26 cellular contexts compared by ENCODE assay signal in genomic region chr12:105222726-105223357, GRCh38. TPM values are rescaled to one million over a fixed set of nuclear protein-coding genes. Genes with fewer than 3 reads are reported as not detected.
DNase-seq lines count a peak whose midpoint lies in the region; TF ChIP-seq lines count a peak whose summit lies in the region.
"Had no signal": no experiment of that assay in that cellular context is flagged by ENCODE, and none has a peak within 500 bp of the region (broad histone marks: within the 10 kb centered on the region; RNA-seq: fewer than 3 reads in every experiment).

No MANE protein-coding gene starts in this region.

- no peak overlapping the region for H2AFZ ChIP-seq in mammary epithelial cell (ENCODE audit: low read depth, low read length)
- H2AFZ ChIP-seq: parathyroid adenoma had no signal

- no TSS peak for BruUV-seq in mammary epithelial cell (replicated peaks; lab: Mats Ljungman, UMichigan)

- no peak for TF ChIP-seq POLR2A in breast epithelium (IDR thresholded peaks at IDR 0.05)
- no peak for TF ChIP-seq POLR2A in uterus (IDR thresholded peaks at IDR 0.05)

- no peak overlapping the region for H3K9ac ChIP-seq in mammary epithelial cell (ENCODE audit: insufficient read depth, low read length)
- H3K9ac ChIP-seq: parathyroid adenoma had no signal

- H3K9me3 ChIP-seq in breast epithelium (no peaks in the 10 kb centered on the region), mammary epithelial cell (replicated peaks; ENCODE audit: insufficient read depth, low read length) (no peaks in the 10 kb centered on the region), neutrophil (no peaks in the 10 kb centered on the region), uterus (no peaks in the 10 kb centered on the region)
- H3K9me3 ChIP-seq: adrenal gland, esophagus squamous epithelium, sigmoid colon, thyroid gland had no signal

- H3K4me1 ChIP-seq in breast epithelium (no peaks in the 10 kb centered on the region), mammary epithelial cell (ENCODE audit: insufficient read depth, low read length) (no peaks in the 10 kb centered on the region), neutrophil (ENCODE audit: control insufficient read depth in 1 of 2, insufficient read depth in 1 of 2, low read depth in 1 of 2, low read length in 1 of 2) (peaks cover 82% of the 10 kb centered on the region in 2 experiments), uterus (peaks cover 0 to 5% of the 10 kb centered on the region in 2 donors)
- H3K4me1 ChIP-seq: thyroid gland had no signal

- no peak overlapping the region for H3K4me2 ChIP-seq in mammary epithelial cell (ENCODE audit: insufficient read depth, low read depth, low read length)

- peaks cover 24% of the 10 kb centered on the region for H3K79me2 ChIP-seq in mammary epithelial cell (ENCODE audit: insufficient read depth, low read length)

- dilution Hi-C loops in mammary epithelial cell (cut with HindIII; ENCODE audit: low sequenced_read_pairs), result loop anchor here (5.0 kb wide), 1 partner anchor 34 kb away; no protein-coding TSS in a partner anchor

- H3K27ac ChIP-seq in breast epithelium, result peak overlapping the region; percentile 23 to 74
- no peak overlapping the region for H3K27ac ChIP-seq in mammary epithelial cell (ENCODE audit: insufficient read depth, low read depth, low read length)
- H3K27ac ChIP-seq in caudate nucleus (ENCODE audit: low read depth, low read length), result peak overlapping the region; percentile 3
- peak overlapping the region; percentile 85 for H3K27ac ChIP-seq in neutrophil
- peak overlapping the region in 1 of 2 donors; percentile 46 for H3K27ac ChIP-seq in uterus
- H3K27ac ChIP-seq: 22Rv1, esophagus squamous epithelium, parathyroid adenoma, sigmoid colon, thyroid gland had no signal

- intact Hi-C loops in breast epithelium (cut with DNase I; ENCODE audit: low total_unique reads), result no loop called here
- intact Hi-C loops in mammary epithelial cell (cut with micrococcal nuclease), result no loop called here
- intact Hi-C loops in uterus (cut with DNase I; ENCODE audit: low total_unique reads), result no loop called here

- CTCF ChIA-PET in mammary epithelial cell (lab: Charles Lee; ENCODE audit: low non-redundant PET), result no interaction called here

- no peaks in the 10 kb centered on the region for H4K20me1 ChIP-seq in mammary epithelial cell (ENCODE audit: insufficient read depth, low read length)

- in situ Hi-C loops in mammary epithelial cell (cut with MboI; ENCODE audit: low sequenced_read_pairs in 2 of 2), result loop anchor here in 1 of 2 donors (25.0 kb wide), 1 partner anchor 139 kb away; no protein-coding TSS in a partner anchor

- no peak overlapping the region for H3K4me3 ChIP-seq in breast epithelium
- no peak overlapping the region for H3K4me3 ChIP-seq in mammary epithelial cell (replicated peaks in 1 of 3; ENCODE audit: insufficient read depth in 1 of 3, low read depth in 2 of 3, low read length in 3 of 3)
- H3K4me3 ChIP-seq in neutrophil (ENCODE audit: low read depth in 1 of 2, low read length in 1 of 2), result peak overlapping the region in 1 of 2 experiments; percentile 30
- H3K4me3 ChIP-seq in uterus, result no peak overlapping the region
- H3K4me3 ChIP-seq: adrenal gland, esophagus squamous epithelium, sigmoid colon, thyroid gland had no signal

- 88% methylated on average over 10 of the region's 13 CpGs for WGBS in mammary epithelial cell (ENCODE audit: low coverage, missing lambda C conversion rate)

- H3K36me3 ChIP-seq in breast epithelium, result no peaks in the 10 kb centered on the region
- peaks cover 3% of the 10 kb centered on the region for H3K36me3 ChIP-seq in mammary epithelial cell (ENCODE audit: insufficient read depth, low read length)
- H3K36me3 ChIP-seq in neutrophil, result peaks cover 31% of the 10 kb centered on the region
- no peaks in the 10 kb centered on the region for H3K36me3 ChIP-seq in uterus

- TF ChIP-seq CTCF in breast epithelium (IDR thresholded peaks at IDR 0.05), result no peak
- TF ChIP-seq CTCF in mammary epithelial cell (conservative IDR thresholded peaks at IDR 0.05 in 1 of 2, IDR thresholded peaks at IDR 0.05 in 1 of 2; ENCODE audit: extremely low read depth in 1 of 2, insufficient read depth in 1 of 2, low read depth in 1 of 2, low read length in 2 of 2), result no peak
- TF ChIP-seq CTCF in neutrophil (IDR thresholded peaks at IDR 0.05), result no peak
- TF ChIP-seq CTCF in uterus (IDR thresholded peaks at IDR 0.05), result no peak

- DNase-seq in breast epithelium (ENCODE audit: low spot score in 2 of 2), result no peak
- DNase-seq in mammary epithelial cell, result no peak
- DNase-seq in caudate nucleus (lab: John Stamatoyannopoulos, UW), result no peak
- DNase-seq in uterus, result no peak
- no peak for DNase-seq in KG1 (lab: John Stamatoyannopoulos, UW)
- no peak for DNase-seq in NCI-H748 (lab: John Stamatoyannopoulos, UW; ENCODE audit: unreplicated experiment)
- DNase-seq in amygdala (lab: John Stamatoyannopoulos, UW), result no peak
- DNase-seq: activated CD4-positive, alpha-beta T cell treated with anti-CD3 and anti-CD28 coated beads, Interleukin-2, amount 10 ng/mL, durations not matched to agents 7 days and 5 days; activated gamma-delta T cell treated with Interleukin-2 at 50 U/mL for 16 hours; adrenal gland; AML-193; effector memory CD8-positive, alpha-beta T cell; EL; esophagus squamous epithelium; left cardiac atrium; naive thymus-derived CD4-positive, alpha-beta T cell; NCI-H1417; NCI-H2171; NCI-H69; OCI-M1; SHP77; sigmoid colon; thyroid gland had no signal

- H3K27me3 ChIP-seq in breast epithelium (no peaks in the 10 kb centered on the region), mammary epithelial cell (ENCODE audit: insufficient read depth, low read length) (no peaks in the 10 kb centered on the region), neutrophil (no peaks in the 10 kb centered on the region), uterus (no peaks in the 10 kb centered on the region)
- H3K27me3 ChIP-seq: adrenal gland, esophagus squamous epithelium, sigmoid colon, thyroid gland had no signal

RNA-seq across cellular contexts. Expression of gene APPL2, which starts 13.1 kb away (rescaled TPM):
- total RNA-seq in breast epithelium, result 100 to 1,000 TPM in 1 of 3 donors, 10 to 100 TPM in 2; 73.0 to 130 (median 89.1) TPM
- 10 to 100 TPM; 32.1 to 36.0 TPM for total RNA-seq in mammary epithelial cell
- 13.2 TPM for polyA plus RNA-seq in mammary epithelial cell
- 6.7 TPM for polyA minus RNA-seq in mammary epithelial cell
- total RNA-seq in uterus, result 10 to 100 TPM; 14.3 to 52.6 (median 31.4) TPM
